ENCODE assay signal across 10 cellular contexts in genomic region chr14:49896956-49897355, GRCh38. TPM values are rescaled to one million over a fixed set of nuclear protein-coding genes. Genes with fewer than 3 reads are reported as not detected.
DNase-seq lines count a peak whose midpoint lies in the region; ATAC-seq, FAIRE-seq and TF ChIP-seq lines count a peak whose summit lies in the region.
"Had no signal": no experiment of that assay in that cellular context is flagged by ENCODE, and none has a peak within 500 bp of the region (broad histone marks: within the 10 kb centered on the region; RNA-seq: fewer than 3 reads in every experiment).

No MANE protein-coding gene starts in this region.

- intact Hi-C loops in adrenal gland (cut with DNase I), result loop anchor here (10.0 kb wide), 1 partner anchor 108 kb away; no protein-coding TSS in a partner anchor

- ATAC-seq in HG02623 (IDR thresholded peaks at IDR 0.05; ENCODE audit: unreplicated experiment), result no peak

- H3K36me3 ChIP-seq in adrenal gland (replicated peaks in 1 of 2), result peaks cover 0 to 4% of the 10 kb centered on the region in 2 donors

- H3K27me3 ChIP-seq in adrenal gland, result no peaks in the 10 kb centered on the region

- no peak for TF ChIP-seq POLR2A in adrenal gland (IDR thresholded peaks at IDR 0.05)

- no peak for TF ChIP-seq CTCF in epithelial cell of esophagus (IDR thresholded peaks at IDR 0.05; ENCODE audit: insufficient read depth, low read depth, low read length, missing control alignments)
- TF ChIP-seq CTCF in retinal pigment epithelial cell (conservative IDR thresholded peaks at IDR 0.05; ENCODE audit: low read depth, low read length), result no peak
- TF ChIP-seq CTCF in D721Med (IDR thresholded peaks at IDR 0.05; ENCODE audit: insufficient read depth, missing control alignments), result no peak
- TF ChIP-seq CTCF in adrenal gland (IDR thresholded peaks at IDR 0.05), result peak in 3 of 6 experiments; percentile 3 to 17 (median 6)

- peak; percentile 34 for DNase-seq in ELR (ENCODE audit: low read depth)
- peak; percentile 44 for DNase-seq in OCI-M1 (lab: John Stamatoyannopoulos, UW)
- no peak for DNase-seq in epithelial cell of esophagus (ENCODE audit: low read depth)
- DNase-seq in retinal pigment epithelial cell (ENCODE audit: low read depth), result no peak
- no peak for DNase-seq in UCSD-AML1 (lab: John Stamatoyannopoulos, UW; ENCODE audit: unreplicated experiment)
- DNase-seq in D721Med (ENCODE audit: insufficient read length, low spot score), result no peak
- no peak for DNase-seq in adrenal gland
- DNase-seq: cortex of kidney, SIG-M5 had no signal

- H3K9me3 ChIP-seq in adrenal gland (replicated peaks in 1 of 3), result no peaks in the 10 kb centered on the region

- WGBS in adrenal gland, 4 donors, result 62 to 71% (median 68%) methylated on average over 5 of the region's 5 CpGs

- peaks cover 31 to 46% of the 10 kb centered on the region in 2 donors for H3K4me1 ChIP-seq in adrenal gland (replicated peaks in 1 of 2)

- peak overlapping the region; percentile 91 for H3K4me3 ChIP-seq in epithelial cell of esophagus (ENCODE audit: low read length)
- H3K4me3 ChIP-seq in retinal pigment epithelial cell (ENCODE audit: low read length), result peak overlapping the region; percentile 1
- peak overlapping the region in 1 of 4 donors; percentile 19 for H3K4me3 ChIP-seq in adrenal gland

- H3K27ac ChIP-seq in adrenal gland, result no peak overlapping the region

- FAIRE-seq in D721Med (lab: Jason Lieb, UNC), result no peak

RNA-seq across cellular contexts. Expression of gene ARF6, which starts 4.1 kb away (rescaled TPM):
- total RNA-seq in adrenal gland, result 10 to 100 TPM; 27.7 to 65.8 (median 50.9) TPM
- polyA plus RNA-seq in adrenal gland, result 10 to 100 TPM; 13.6 to 49.2 (median 17.9) TPM

RNA-seq across cellular contexts. Expression of gene NEMF, which starts 44.4 kb away (rescaled TPM):
- total RNA-seq in adrenal gland, result 10 to 100 TPM; 14.8 to 69.0 (median 54.4) TPM
- 10 to 100 TPM; 28.1 to 88.3 (median 60.7) TPM for polyA plus RNA-seq in adrenal gland

Comparison
In these comparisons a context has a peak if more than half of its experiments do, and no peak if none do; other contexts are left out.
1. DNase-seq: peak in ELR (single experiment) and OCI-M1 (single experiment); none in epithelial cell of esophagus (single experiment), retinal pigment epithelial cell (single experiment), UCSD-AML1 (single experiment), D721Med (single experiment) and adrenal gland (0 of 7).